ENCODE assay signal across 23 cellular contexts in genomic region chr2:36455011-36455410, GRCh38.
DNase-seq lines count a peak whose midpoint lies in the region; ATAC-seq, FAIRE-seq and TF ChIP-seq lines count a peak whose summit lies in the region.
"Had no signal": no experiment of that assay in that cellular context is flagged by ENCODE, and none has a peak within 500 bp of the region (broad histone marks: within the 10 kb centered on the region; RNA-seq: fewer than 3 reads in every experiment).

No MANE protein-coding gene starts in this region.

- CTCF ChIA-PET in HepG2 (lab: Yijun Ruan, JAX; ENCODE audit: low intra/inter-chr PET ratio, low total read pairs), result no interaction called here

- POLR2A ChIA-PET in HepG2 (lab: Yijun Ruan, JAX), result no interaction called here

- H3K9me3 ChIP-seq in HepG2 (ENCODE audit: low read length) (no peaks in the 10 kb centered on the region), right lobe of liver (no peaks in the 10 kb centered on the region), psoas muscle (no peaks in the 10 kb centered on the region)
- H3K9me3 ChIP-seq in effector memory CD4-positive, alpha-beta T cell (ENCODE audit: control insufficient read depth, low read length), result no peaks in the 10 kb centered on the region
- H3K9me3 ChIP-seq: heart left ventricle had no signal

- no peak overlapping the region for H3K4me2 ChIP-seq in HepG2 (ENCODE audit: low read depth, low read length)
- H3K4me2 ChIP-seq: PC-9 had no signal

- ATAC-seq in HepG2 (no peak), right lobe of liver (no peak), psoas muscle (peak; percentile 23 to 45 (median 33)), GM21619 (IDR thresholded peaks at IDR 0.05; ENCODE audit: unreplicated experiment) (no peak)
- ATAC-seq: activated CD4-positive, CD25-positive, alpha-beta regulatory T cell treated with anti-CD3 and anti-CD28 coated beads, Interleukin-2, amount 50 U/mL, for 24 hours; activated CD8-positive, alpha-beta T cell treated with anti-CD3 and anti-CD28 coated beads, Interleukin-2, amount 10 ng/mL, durations not matched to agents 7 days and 5 days; GM12878 had no signal

- H3K27ac ChIP-seq in HepG2 (ENCODE audit: extremely low read length, insufficient read depth, low read length) (no peak overlapping the region), right lobe of liver (no peak overlapping the region), psoas muscle (peak overlapping the region; percentile 64)
- H3K27ac ChIP-seq in effector memory CD4-positive, alpha-beta T cell (ENCODE audit: insufficient read depth, low read length, poor library complexity, severe bottlenecking), result no peak overlapping the region
- H3K27ac ChIP-seq: PC-9 had no signal

- intact Hi-C loops in HepG2 (cut with micrococcal nuclease; ENCODE audit: unreplicated experiment) (loop anchor here (5.0 kb wide), 1 partner anchor 207 kb away; no protein-coding TSS in a partner anchor), right lobe of liver (cut with DNase I) (no loop called here), psoas muscle (cut with DNase I) (loop anchor here in 1 of 2 donors (5.0 kb wide), 1 partner anchor 103 kb away; no protein-coding TSS in a partner anchor)

- TF ChIP-seq RAD21 in HepG2 (CRISPR knock-in tag; IDR thresholded peaks at IDR 0.05), result no peak

- H3K4me1 ChIP-seq in HepG2 (ENCODE audit: insufficient read depth, low read length) (peaks cover 70% of the 10 kb centered on the region), right lobe of liver (no peaks in the 10 kb centered on the region), psoas muscle (peaks cover 81% of the 10 kb centered on the region)
- H3K4me1 ChIP-seq in effector memory CD4-positive, alpha-beta T cell (ENCODE audit: control insufficient read depth, insufficient read depth, low read length, poor library complexity, severe bottlenecking), result no peaks in the 10 kb centered on the region

- 74% methylated on average over 4 of the region's 4 CpGs for WGBS in HepG2 (ENCODE audit: low lambda C conversion rate)
- WGBS in right lobe of liver (ENCODE audit: insufficient coverage, low coverage, low lambda C conversion rate, missing lambda C conversion rate), result 48% methylated on average over 3 of the region's 4 CpGs
- 44 to 58% (median 46%) methylated on average over 4 of the region's 4 CpGs for whole genome bisulfite sequencing in psoas muscle, 3 donors

- no TSS peak for BruUV-seq in HepG2 (replicated peaks; lab: Mats Ljungman, UMichigan)

- no peak overlapping the region for H3K9ac ChIP-seq in HepG2 (ENCODE audit: insufficient read depth, low read depth, low read length)

- peaks cover 16% of the 10 kb centered on the region for H4K20me1 ChIP-seq in HepG2 (ENCODE audit: insufficient read depth, low read length)

- TF ChIP-seq CTCF in HepG2 (CRISPR knock-in tag; IDR thresholded peaks at IDR 0.05) (no peak), right lobe of liver (IDR thresholded peaks at IDR 0.05) (no peak), psoas muscle (IDR thresholded peaks at IDR 0.05) (no peak)

- H3K27me3 ChIP-seq in HepG2 (ENCODE audit: control insufficient read depth in 1 of 2, insufficient read depth in 2 of 2, low read length in 2 of 2) (no peaks in the 10 kb centered on the region), right lobe of liver (no peaks in the 10 kb centered on the region), psoas muscle (ENCODE audit: insufficient read depth in 3 of 3, low read length in 2 of 3) (no peaks in the 10 kb centered on the region)
- no peaks in the 10 kb centered on the region for H3K27me3 ChIP-seq in effector memory CD4-positive, alpha-beta T cell (replicated peaks; ENCODE audit: control insufficient read depth, insufficient read depth, low read length, poor library complexity, severe bottlenecking)
- H3K27me3 ChIP-seq: heart left ventricle had no signal

- no peak for TF ChIP-seq EP300 in HepG2 (IDR thresholded peaks at IDR 0.05; ENCODE audit: low read depth in 2 of 2, low read length in 2 of 2)
- TF ChIP-seq EP300 in HepG2 (CRISPR knock-in tag; IDR thresholded peaks at IDR 0.05; ENCODE audit: borderline replicate concordance), result no peak

- H3K36me3 ChIP-seq in HepG2 (replicated peaks in 1 of 2; ENCODE audit: control insufficient read depth in 1 of 2, insufficient read depth in 2 of 2, low read length in 2 of 2) (peaks cover 26 to 54% of the 10 kb centered on the region in 2 experiments), right lobe of liver (no peaks in the 10 kb centered on the region), psoas muscle (ENCODE audit: insufficient read depth in 1 of 2, low read depth in 1 of 2) (peaks cover 0 to 34% of the 10 kb centered on the region in 2 donors)
- H3K36me3 ChIP-seq in effector memory CD4-positive, alpha-beta T cell (ENCODE audit: control insufficient read depth, insufficient read depth, low read length), result no peaks in the 10 kb centered on the region

- in situ Hi-C loops in HepG2 (cut with HindIII; ENCODE audit: extremely low pct_ligation_motif_present, low pct_unique_long_range_greater_than_20kb), result loop anchor here (5.0 kb wide), 1 partner anchor 98 kb away; the partner anchor contains the start of gene CRIM1

- DNase-seq in HepG2 (ENCODE audit: low spot score) (no peak), right lobe of liver (no peak), dermis blood vessel endothelial cell (peak; percentile 60), psoas muscle (no peak), DMS79 (lab: John Stamatoyannopoulos, UW) (no peak), anterior cingulate cortex (lab: John Stamatoyannopoulos, UW) (no peak)
- no peak for DNase-seq in effector memory CD4-positive, alpha-beta T cell
- DNase-seq: activated CD8-positive, alpha-beta T cell treated with anti-CD3 and anti-CD28 coated beads, Interleukin-2, amount 10 ng/mL, durations not matched to agents 7 days and 5 days; activated naive CD4-positive, alpha-beta T cell; activated T-cell treated with anti-CD3 and anti-CD28 coated beads, Interleukin-2, amount 50 U/mL, for 24 hours; amniotic stem cell; CD4-positive, CD25-positive, alpha-beta regulatory T cell; cerebellar nuclear complex; KG1; MV-4-11; NCI-H1694 treated with DMSO at 0.1 percent for 48 hours; NCI-H345; PC-9 had no signal

- no peak overlapping the region for H2AFZ ChIP-seq in HepG2 (ENCODE audit: low read length)
- H2AFZ ChIP-seq: PC-9 had no signal

- no peak for FAIRE-seq in HepG2 (lab: Jason Lieb, UNC)
- FAIRE-seq: GM12878, H54 had no signal

- H3K4me3 ChIP-seq in HepG2 (replicated peaks in 1 of 3; ENCODE audit: insufficient read depth in 1 of 3, low read depth in 2 of 3, low read length in 3 of 3), result no peak overlapping the region
- H3K4me3 ChIP-seq in right lobe of liver, result no peak overlapping the region
- H3K4me3 ChIP-seq in psoas muscle, result no peak overlapping the region
- no peak overlapping the region for H3K4me3 ChIP-seq in effector memory CD4-positive, alpha-beta T cell (ENCODE audit: insufficient read depth, low read depth, low read length, poor library complexity, severe bottlenecking)
- H3K4me3 ChIP-seq: GM12878, heart left ventricle, PC-9 had no signal

- H3K79me2 ChIP-seq in HepG2 (ENCODE audit: insufficient read depth, low read length), result peaks cover 7% of the 10 kb centered on the region

- TF ChIP-seq POLR2A in HepG2 (IDR thresholded peaks at IDR 0.05; ENCODE audit: insufficient read depth in 1 of 2, low read depth in 2 of 2, low read length in 2 of 2), result no peak
- TF ChIP-seq POLR2A in right lobe of liver (IDR thresholded peaks at IDR 0.05), result no peak

TF ChIP-seq in HepG2, 621 proteins besides CTCF, POLR2A, EP300 and RAD21:
- TF ChIP-seq ZNF3 (CRISPR knock-in tag; IDR thresholded peaks at IDR 0.05) (no peak), FOSL2 (CRISPR knock-in tag; IDR thresholded peaks at IDR 0.05) (peak; percentile 59)

Comparison
In these comparisons a context has a peak if more than half of its experiments do, and no peak if none do; other contexts are left out.
1. ATAC-seq: peak in psoas muscle (4 of 4); none in HepG2 (single experiment), right lobe of liver (0 of 4) and GM21619 (single experiment).